Comparison of ENCODE assay signal across 12 cellular contexts in genomic region chr1:85244271-85245053, GRCh38. TPM values are rescaled to one million over a fixed set of nuclear protein-coding genes. Genes with fewer than 3 reads are reported as not detected.
DNase-seq lines count a peak whose midpoint lies in the region; ATAC-seq, FAIRE-seq and TF ChIP-seq lines count a peak whose summit lies in the region.
"Had no signal": no experiment of that assay in that cellular context is flagged by ENCODE, and none has a peak within 500 bp of the region (broad histone marks: within the 10 kb centered on the region; RNA-seq: fewer than 3 reads in every experiment).

No MANE protein-coding gene starts in this region.

- ATAC-seq in sciatic nerve: peak; percentile 79
- ATAC-seq: stimulated activated naive B cell treated with anti-CD40 and anti-IgM and Interleukin-4, amounts not matched to agents 10 μg/mL and 1 μg/mL and 100 μg/mL, for 72 hours; T-cell had no signal

- peak overlapping the region; percentile 26 for H3K9ac ChIP-seq in GM23248

- H3K79me2 ChIP-seq in GM23248 (ENCODE audit: insufficient read depth): no peaks in the 10 kb centered on the region

- 9 to 17% methylated on average over 4 of the region's 4 CpGs for WGBS in GM23248 (ENCODE audit: low coverage in 1 of 2, low lambda C conversion rate in 2 of 2, missing lambda C conversion rate in 2 of 2), 2 experiments
- 26% methylated on average over 4 of the region's 4 CpGs for WGBS in esophagus muscularis mucosa

- no peaks in the 10 kb centered on the region for H3K9me2 ChIP-seq in GM23248 (ENCODE audit: insufficient read depth)

- DNase-seq in GM23248 (peak; percentile 65), NB4 (ENCODE audit: low read depth) (peak; percentile 53), esophagus muscularis mucosa (ENCODE audit: extremely low spot score) (no peak), sciatic nerve (ENCODE audit: low spot score) (no peak), germinal center (ENCODE audit: low spot score) (no peak), activated gamma-delta T cell (lab: John Stamatoyannopoulos, UW) (no peak), D721Med (ENCODE audit: insufficient read length, low spot score) (no peak)
- no peak for DNase-seq in activated CD4-positive, alpha-beta T cell treated with anti-CD3 and anti-CD28 coated beads for 48 hours
- DNase-seq: anterior cingulate cortex; DMS153; stimulated activated naive B cell treated with anti-CD40 and anti-IgM and Interleukin-4, amounts not matched to agents 10 μg/mL and 1 μg/mL and 100 μg/mL, for 72 hours; T-cell had no signal

- H3K36me3 ChIP-seq in GM23248 (ENCODE audit: low read depth): no peaks in the 10 kb centered on the region
- H3K36me3 ChIP-seq in esophagus muscularis mucosa: no peaks in the 10 kb centered on the region

- H4K20me1 ChIP-seq in GM23248 (ENCODE audit: insufficient read depth): no peaks in the 10 kb centered on the region

- H3K27ac ChIP-seq in GM23248 (peak overlapping the region; percentile 47), esophagus muscularis mucosa (replicated peaks in 1 of 4) (peak overlapping the region; percentile 34 to 58 (median 52))

- TF ChIP-seq POLR2A in NB4 (IDR thresholded peaks at IDR 0.05; ENCODE audit: extremely low read depth, insufficient read length) (no peak), esophagus muscularis mucosa (IDR thresholded peaks at IDR 0.05; ENCODE audit: low read depth) (no peak)

- no peaks in the 10 kb centered on the region for H3K27me3 ChIP-seq in GM23248 (replicated peaks; ENCODE audit: insufficient read depth)
- H3K27me3 ChIP-seq in esophagus muscularis mucosa: no peaks in the 10 kb centered on the region

- no peak for TF ChIP-seq EP300 in esophagus muscularis mucosa (IDR thresholded peaks at IDR 0.05)

- H3K9me3 ChIP-seq in GM23248 (ENCODE audit: low read depth) (no peaks in the 10 kb centered on the region), esophagus muscularis mucosa (no peaks in the 10 kb centered on the region)

- H2AFZ ChIP-seq in GM23248: peak overlapping the region; percentile 72

- H3K4me3 ChIP-seq in GM23248 (peak overlapping the region; percentile 35), NB4 (ENCODE audit: low read depth, low read length) (no peak overlapping the region), esophagus muscularis mucosa (no peak overlapping the region)

- FAIRE-seq in D721Med (lab: Jason Lieb, UNC): no peak

- peak overlapping the region; percentile 59 for H3K4me2 ChIP-seq in GM23248 (ENCODE audit: unreplicated experiment)

- intact Hi-C loops in esophagus muscularis mucosa (cut with DNase I): no loop called here
- intact Hi-C loops in sciatic nerve (cut with DNase I): no loop called here

- H3K4me1 ChIP-seq in GM23248 (ENCODE audit: insufficient read depth) (peaks cover 43% of the 10 kb centered on the region), esophagus muscularis mucosa (peaks cover 11 to 52% (median 49%) of the 10 kb centered on the region in 4 donors)

- in situ Hi-C loops in GM23248 (cut with MboI): no loop called here

- TF ChIP-seq CTCF in NB4 (IDR thresholded peaks at IDR 0.05; ENCODE audit: low read depth, low read length): no peak
- TF ChIP-seq CTCF in esophagus muscularis mucosa (IDR thresholded peaks at IDR 0.05): no peak
- TF ChIP-seq CTCF in D721Med (IDR thresholded peaks at IDR 0.05; ENCODE audit: insufficient read depth, missing control alignments): no peak

- peaks cover 45% of the 10 kb centered on the region for H3F3A ChIP-seq in GM23248 (ENCODE audit: insufficient read depth)

RNA-seq across cellular contexts. Expression of gene C1orf52, which starts 15.0 kb away (rescaled TPM):
- total RNA-seq in GM23248 (2014; rRNA removed; shearing (Covaris generic)): 26.7 and 30.9 TPM in 2 replicates
- 72.4 and 76.4 TPM in 2 replicates for polyA plus RNA-seq in GM23248 (2016; fragmentation: Nextera tagmentation; extraction: Ambion mirVana)
- total RNA-seq in esophagus muscularis mucosa: 10 to 100 TPM; 11.2 to 22.4 (median 15.4) TPM
- 30.9 TPM for total RNA-seq in sciatic nerve

RNA-seq across cellular contexts. Expression of gene BCL10, which starts 32.0 kb away (rescaled TPM):
- total RNA-seq in GM23248 (2014; rRNA removed; shearing (Covaris generic)): 45.5 and 51.4 TPM in 2 replicates
- 70.7 and 74.2 TPM in 2 replicates for polyA plus RNA-seq in GM23248 (2016; fragmentation: Nextera tagmentation; extraction: Ambion mirVana)
- total RNA-seq in esophagus muscularis mucosa (10 to 100 TPM in 2 of 4 donors, 1 to 10 TPM in 2; 8.7 to 15.1 (median 10.8) TPM), sciatic nerve (17.8 TPM)

RNA-seq across cellular contexts. Expression of gene SYDE2, which starts 43.6 kb away (rescaled TPM):
- total RNA-seq in GM23248 (2014; rRNA removed; shearing (Covaris generic)): 4.8 and 6.7 TPM in 2 replicates
- 1.4 TPM in 2 replicates for polyA plus RNA-seq in GM23248 (2016; fragmentation: Nextera tagmentation; extraction: Ambion mirVana)
- total RNA-seq in esophagus muscularis mucosa (100 to 1,000 TPM in 2 of 4 donors, 10 to 100 TPM in 2; 75.5 to 119 (median 99.3) TPM), sciatic nerve (18.3 TPM)

Comparison
In these comparisons a context has a peak if more than half of its experiments do, and no peak if none do; other contexts are left out.
1. DNase-seq: peak in GM23248 (single experiment) and NB4 (single experiment); none in esophagus muscularis mucosa (single experiment), sciatic nerve (single experiment), germinal center (single experiment), activated CD4-positive, alpha-beta T cell treated with anti-CD3 and anti-CD28 coated beads for 48 hours (single experiment), activated gamma-delta T cell (single experiment) and D721Med (single experiment).